38 cellular contexts compared by ENCODE assay signal in the genomic region with DNA sequence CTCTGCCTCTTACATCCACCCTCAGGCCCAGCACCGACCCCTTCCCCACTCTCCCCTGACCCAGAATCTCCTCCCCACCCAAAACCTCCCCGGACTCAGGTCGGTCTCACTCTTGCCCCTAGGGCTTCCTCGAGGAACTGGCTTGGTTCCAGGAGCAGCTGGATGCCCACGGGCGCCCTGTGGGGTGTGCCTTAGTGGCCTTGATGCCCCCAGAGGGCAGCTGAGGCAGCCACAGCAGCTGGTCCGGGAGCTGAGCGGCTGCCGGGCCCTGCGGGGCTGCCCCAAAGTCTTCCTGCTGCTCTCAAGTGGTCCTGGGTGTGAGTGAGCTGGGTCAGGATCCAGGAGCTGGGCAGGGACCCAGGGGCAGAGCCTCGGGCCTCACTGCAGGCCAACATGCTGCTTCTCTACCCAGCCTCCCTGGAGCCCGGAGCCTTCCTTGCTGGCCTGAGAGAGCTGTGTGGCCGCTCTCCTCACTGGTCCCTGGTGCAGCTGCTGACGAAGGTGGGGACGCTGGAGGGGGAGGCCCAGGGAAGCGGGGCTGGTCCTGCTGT. TPM values are rescaled to one million over a fixed set of nuclear protein-coding genes. Genes with fewer than 3 reads are reported as not detected.
A peak's percentile ranks its signal among the peaks of the same experiment; 100 is the strongest.
DNase-seq lines count a peak whose midpoint lies in the region; ATAC-seq and TF ChIP-seq lines count a peak whose summit lies in the region.
"Had no signal": no experiment of that assay in that cellular context is flagged by ENCODE, and none has a peak within 500 bp of the region (broad histone marks: within the 10 kb centered on the region; RNA-seq: fewer than 3 reads in every experiment).

No MANE protein-coding gene starts in this region.

- POLR2A ChIA-PET in RWPE1 (lab: Yijun Ruan, JAX; ENCODE audit: low non-redundant PET), result interaction anchor here (0.6 kb wide), 1 partner anchor 40 kb away, joined by 5 read pairs; no protein-coding TSS in a partner anchor

- ATAC-seq in right cardiac atrium (no peak), upper lobe of right lung (no peak)
- ATAC-seq: esophagus mucosa; natural killer cell treated with Interleukin-12 subunit alpha and Interleukin-12 subunit beta and Interleukin-15 and Interleukin-18, amount 100 ng/mL, for 72 hours had no signal

- H3K9me3 ChIP-seq in H9 (ENCODE audit: control insufficient read depth, low read depth, low read length), result no peaks in the 10 kb centered on the region
- no peaks in the 10 kb centered on the region for H3K9me3 ChIP-seq in right cardiac atrium (ENCODE audit: control insufficient read depth, low read length)
- peaks cover 3% of the 10 kb centered on the region for H3K9me3 ChIP-seq in trophoblast cell (ENCODE audit: insufficient read depth, low read depth, low read length)
- H3K9me3 ChIP-seq in upper lobe of right lung, result no peaks in the 10 kb centered on the region
- H3K9me3 ChIP-seq: adrenal gland, BE2C, MG63, stomach had no signal

- H3K9me3 Mint-ChIP-seq in H9, result no peaks in the 10 kb centered on the region
- H3K9me3 Mint-ChIP-seq: activated CD4-positive, alpha-beta memory T cell treated with anti-CD3 and anti-CD28 coated beads, Interleukin-2, amount 10 ng/mL, durations not matched to agents 7 days and 5 days; activated naive CD4-positive, alpha-beta T cell treated with anti-CD3 and anti-CD28 coated beads, Interleukin-2, amount 10 ng/mL, durations not matched to agents 7 days and 5 days; dendritic cell treated with granulocyte-macrophage colony-stimulating factor and Interleukin-4, amounts not matched to agents 40 ng/mL and 50 ng/mL, for 4 days; natural killer cell treated with Interleukin-12 subunit alpha and Interleukin-12 subunit beta and Interleukin-15 and Interleukin-18, amount 100 ng/mL, for 72 hours; T-helper 2 cell treated with Interferon-gamma antibody and Interleukin-4, amounts not matched to agents 5 μg/mL and 100 μg/mL, for 36 hours had no signal

- H2AK5ac ChIP-seq in H9 (ENCODE audit: insufficient read length, low read length) (no peak overlapping the region), trophoblast cell (ENCODE audit: low read length) (no peak overlapping the region)

- H3K9ac ChIP-seq in H9 (ENCODE audit: extremely low read depth, insufficient read length, low read length), result no peak overlapping the region
- no peak overlapping the region for H3K9ac ChIP-seq in trophoblast cell (ENCODE audit: low read length)

- H3K4me3 ChIP-seq in right cardiac atrium (ENCODE audit: low read length) (no peak overlapping the region), trophoblast cell (ENCODE audit: low read depth, low read length) (no peak overlapping the region), upper lobe of right lung (no peak overlapping the region)
- H3K4me3 ChIP-seq: adrenal gland, lung, MG63, PC-9, stomach had no signal

- no peak overlapping the region for H4K8ac ChIP-seq in H9 (replicated peaks; ENCODE audit: insufficient read length, low read depth, low read length)
- no peak overlapping the region for H4K8ac ChIP-seq in trophoblast cell (ENCODE audit: low read depth, low read length)

- no peak overlapping the region for H3K18ac ChIP-seq in H9 (ENCODE audit: insufficient read length, low read depth, low read length)
- no peak overlapping the region for H3K18ac ChIP-seq in trophoblast cell (ENCODE audit: low read length)

- H2BK12ac ChIP-seq in H9 (ENCODE audit: insufficient read length, low read depth, low read length), result no peak overlapping the region
- H2BK12ac ChIP-seq in trophoblast cell (ENCODE audit: low read length), result no peak overlapping the region

- H2AFZ ChIP-seq in H9 (ENCODE audit: low read length) (no peak overlapping the region), trophoblast cell (ENCODE audit: insufficient read depth, low read length, poor library complexity) (no peak overlapping the region)
- H2AFZ ChIP-seq: PC-9 had no signal

- no peak overlapping the region for H3K4me3 Mint-ChIP-seq in H9
- H3K4me3 Mint-ChIP-seq: activated CD4-positive, alpha-beta memory T cell treated with anti-CD3 and anti-CD28 coated beads, Interleukin-2, amount 10 ng/mL, durations not matched to agents 7 days and 5 days; activated naive CD4-positive, alpha-beta T cell treated with anti-CD3 and anti-CD28 coated beads, Interleukin-2, amount 10 ng/mL, durations not matched to agents 7 days and 5 days; dendritic cell treated with granulocyte-macrophage colony-stimulating factor and Interleukin-4, amounts not matched to agents 40 ng/mL and 50 ng/mL, for 4 days; natural killer cell treated with Interleukin-12 subunit alpha and Interleukin-12 subunit beta and Interleukin-15 and Interleukin-18, amount 100 ng/mL, for 72 hours; T-helper 2 cell treated with Interferon-gamma antibody and Interleukin-4, amounts not matched to agents 5 μg/mL and 100 μg/mL, for 36 hours had no signal

- no peak overlapping the region for H2BK15ac ChIP-seq in H9 (ENCODE audit: low read depth, low read length)

- peak overlapping the region; percentile 67; the same call in 1 of the 2 replicates for H3K27ac ChIP-seq in 22Rv1
- H3K27ac ChIP-seq in H9 (ENCODE audit: insufficient read length, low read depth, low read length), result no peak overlapping the region
- H3K27ac ChIP-seq in right cardiac atrium (ENCODE audit: low read length), result peak overlapping the region; percentile 46
- no peak overlapping the region for H3K27ac ChIP-seq in trophoblast cell (ENCODE audit: low read depth, low read length)
- H3K27ac ChIP-seq in upper lobe of right lung, result no peak overlapping the region
- no peak overlapping the region for H3K27ac ChIP-seq in RWPE1
- H3K27ac ChIP-seq: PC-9, stomach had no signal

- H3K27me3 ChIP-seq in H9 (ENCODE audit: insufficient read depth, low read length) (no peaks in the 10 kb centered on the region), right cardiac atrium (ENCODE audit: control insufficient read depth, insufficient read depth) (no peaks in the 10 kb centered on the region), trophoblast cell (ENCODE audit: insufficient read depth, low read length) (no peaks in the 10 kb centered on the region), upper lobe of right lung (no peaks in the 10 kb centered on the region)
- H3K27me3 ChIP-seq: adrenal gland, BE2C, MG63, stomach had no signal

- no peak overlapping the region for H4K5ac ChIP-seq in H9 (ENCODE audit: insufficient read length, low read depth, low read length)

- CTCF ChIA-PET in RWPE1 (lab: Yijun Ruan, JAX), result interaction anchor here (0.5 to 1.9 kb wide), 3 partner anchors 13 to 106 kb away, joined by 3 to 5 read pairs (median 3); no protein-coding TSS in a partner anchor

- peaks cover 4 to 8% of the 10 kb centered on the region in 2 experiments; a peak in 3 of 4 replicates for H3K4me1 Mint-ChIP-seq in H9
- H3K4me1 Mint-ChIP-seq: activated naive CD4-positive, alpha-beta T cell treated with anti-CD3 and anti-CD28 coated beads, Interleukin-2, amount 10 ng/mL, durations not matched to agents 7 days and 5 days had no signal

- H3K36me3 ChIP-seq in trophoblast cell (ENCODE audit: control insufficient read depth in 1 of 2, insufficient read depth in 2 of 2, low read length in 2 of 2) (peaks cover 24% of the 10 kb centered on the region in 2 experiments), upper lobe of right lung (peaks cover 21% of the 10 kb centered on the region)
- H3K36me3 ChIP-seq: MG63 had no signal

- intact Hi-C loops in right cardiac atrium (cut with DNase I) (no loop called here), upper lobe of right lung (cut with DNase I) (no loop called here)

- H4K91ac ChIP-seq in H9 (ENCODE audit: insufficient read length, low read depth, low read length) (no peak overlapping the region), trophoblast cell (ENCODE audit: low read depth, low read length) (no peak overlapping the region)

- no peak overlapping the region for H4K12ac ChIP-seq in trophoblast cell (ENCODE audit: low read depth, low read length)

- peaks cover 5 to 16% (median 12%) of the 10 kb centered on the region in 3 experiments; a peak in 5 of 7 replicates for H3K36me3 Mint-ChIP-seq in H9 (ENCODE audit: insufficient read depth in 1 of 3, low read depth in 3 of 3)
- H3K36me3 Mint-ChIP-seq: natural killer cell treated with Interleukin-12 subunit alpha and Interleukin-12 subunit beta and Interleukin-15 and Interleukin-18, amount 100 ng/mL, for 72 hours had no signal

- H3K79me1 ChIP-seq in H9 (ENCODE audit: insufficient read depth, low read depth, low read length, poor library complexity, severe bottlenecking) (no peaks in the 10 kb centered on the region), trophoblast cell (ENCODE audit: low read length) (no peaks in the 10 kb centered on the region)

- H3K79me2 ChIP-seq in H9 (ENCODE audit: insufficient read depth, low read length) (no peaks in the 10 kb centered on the region), trophoblast cell (ENCODE audit: control insufficient read depth, insufficient read depth, low read length, poor library complexity) (no peaks in the 10 kb centered on the region)

- no peaks in the 10 kb centered on the region for H3K23me2 ChIP-seq in H9 (ENCODE audit: insufficient read length, low read depth, low read length, poor library complexity, severe bottlenecking)

- H3K4me2 ChIP-seq in H9 (ENCODE audit: insufficient read depth, insufficient read length, low read length) (no peak overlapping the region), trophoblast cell (ENCODE audit: low read length) (no peak overlapping the region)
- H3K4me2 ChIP-seq: PC-9 had no signal

- DNase-seq in H9, result peak; percentile 26
- DNase-seq in right cardiac atrium, result no peak
- DNase-seq in trophoblast cell, result peak; percentile 9 to 12
- DNase-seq in activated gamma-delta T cell treated with Interleukin-2 at 50 U/mL for 16 hours, result no peak
- no peak for DNase-seq in upper lobe of right lung
- no peak for DNase-seq in RWPE1 (ENCODE audit: low spot score)
- DNase-seq in HuH-7.5 (ENCODE audit: low spot score), result no peak
- DNase-seq: activated CD4-positive, alpha-beta memory T cell treated with anti-CD3 and anti-CD28 coated beads, Interleukin-2, amount 10 ng/mL, durations not matched to agents 7 days and 5 days; activated CD4-positive, CD25-positive, alpha-beta regulatory T cell treated with anti-CD3 and anti-CD28 coated beads, Interleukin-2, amount 50 U/mL, for 72 hours; activated CD8-positive, alpha-beta memory T cell treated with anti-CD3 and anti-CD28 coated beads, Interleukin-2, amount 50 U/mL, for 48 hours; activated naive CD4-positive, alpha-beta T cell treated with anti-CD3 and anti-CD28 coated beads, Interleukin-2, amount 10 ng/mL, durations not matched to agents 7 days and 5 days; BE2C; COR-L47; head of caudate nucleus; KBM-7; MG63; NCI-H1105; NCI-H187 treated with DMSO at 0.1 percent for 48 hours; NK-92 treated with Interleukin-12 subunit alpha and Interleukin-12 subunit beta, amount 100 ng/mL, for 24 hours; SHP77 treated with DMSO at 0.1 percent for 48 hours; stimulated activated CD4-positive, alpha-beta T cell treated with anti-CD3 and anti-CD28 coated beads, Interleukin-12 subunit alpha, Interleukin-12 subunit beta, amount 100 ng/mL, for 4 hours; stimulated activated CD4-positive, alpha-beta T cell treated with anti-CD3 and anti-CD28 coated beads, Interleukin-2, amount 100 ng/mL, for 48 hours; stomach had no signal

- no peaks in the 10 kb centered on the region for H3K4me1 ChIP-seq in H9 (ENCODE audit: insufficient read depth, low read length)
- H3K4me1 ChIP-seq in right cardiac atrium (ENCODE audit: control insufficient read depth, insufficient read depth, low read length), result peaks cover 2% of the 10 kb centered on the region
- H3K4me1 ChIP-seq in trophoblast cell (ENCODE audit: control insufficient read depth in 1 of 2, insufficient read depth in 2 of 2, low read length in 2 of 2), result peaks cover under 1 to 2% of the 10 kb centered on the region in 2 experiments
- H3K4me1 ChIP-seq in upper lobe of right lung, result no peaks in the 10 kb centered on the region

- H3K14ac ChIP-seq in H9 (ENCODE audit: insufficient read depth, low read length) (no peak overlapping the region), trophoblast cell (ENCODE audit: low read length) (no peak overlapping the region)

- no peak overlapping the region for H3K27ac Mint-ChIP-seq in H9
- H3K27ac Mint-ChIP-seq: activated CD4-positive, alpha-beta memory T cell treated with anti-CD3 and anti-CD28 coated beads, Interleukin-2, amount 10 ng/mL, durations not matched to agents 7 days and 5 days; activated naive CD4-positive, alpha-beta T cell treated with anti-CD3 and anti-CD28 coated beads, Interleukin-2, amount 10 ng/mL, durations not matched to agents 7 days and 5 days; dendritic cell treated with granulocyte-macrophage colony-stimulating factor and Interleukin-4, amounts not matched to agents 40 ng/mL and 50 ng/mL, for 4 days; natural killer cell treated with Interleukin-12 subunit alpha and Interleukin-12 subunit beta and Interleukin-15 and Interleukin-18, amount 100 ng/mL, for 72 hours; T-helper 2 cell treated with Interferon-gamma antibody and Interleukin-4, amounts not matched to agents 5 μg/mL and 100 μg/mL, for 36 hours had no signal

- H3K23ac ChIP-seq in H9 (ENCODE audit: insufficient read length, low read depth, low read length), result no peak overlapping the region
- no peak overlapping the region for H3K23ac ChIP-seq in trophoblast cell (ENCODE audit: low read length)

- no peak overlapping the region for H2BK5ac ChIP-seq in H9 (ENCODE audit: insufficient read length, low read length)
- no peak overlapping the region for H2BK5ac ChIP-seq in trophoblast cell (ENCODE audit: low read depth, low read length, poor library complexity)

- no CpG with 5 or more reads among the region's 16 CpGs for WGBS in H9 (ENCODE audit: extremely low coverage, insufficient read length, low lambda C conversion rate)
- WGBS in right cardiac atrium, result 70% methylated on average over 16 of the region's 16 CpGs
- WGBS in trophoblast cell (ENCODE audit: extremely low coverage, insufficient coverage, insufficient read length), result no CpG with 5 or more reads among the region's 16 CpGs

- H3K56ac ChIP-seq in H9 (ENCODE audit: insufficient read length, low read depth, low read length), result no peak overlapping the region

- no peak overlapping the region for H3T11ph ChIP-seq in H9 (ENCODE audit: low read length)

- H3K4ac ChIP-seq in H9 (ENCODE audit: low read depth, low read length), result no peak overlapping the region
- no peak overlapping the region for H3K4ac ChIP-seq in trophoblast cell (ENCODE audit: low read depth, low read length)

- H2BK120ac ChIP-seq in H9 (ENCODE audit: low read depth, low read length, poor library complexity, severe bottlenecking), result no peak overlapping the region
- H2BK120ac ChIP-seq in trophoblast cell (ENCODE audit: insufficient read depth, low read length, poor library complexity), result no peak overlapping the region

- H4K20me1 ChIP-seq in H9 (ENCODE audit: control insufficient read depth, insufficient read depth, insufficient read length), result no peaks in the 10 kb centered on the region

- no peak for TF ChIP-seq CTCF in 22Rv1 (IDR thresholded peaks at IDR 0.05)
- TF ChIP-seq CTCF in H9 (conservative IDR thresholded peaks at IDR 0.05), result no peak
- TF ChIP-seq CTCF in upper lobe of right lung (IDR thresholded peaks at IDR 0.05), result no peak
- TF ChIP-seq CTCF in RWPE1 (conservative IDR thresholded peaks at IDR 0.05; ENCODE audit: low read depth), result no peak

- H2BK20ac ChIP-seq in H9 (ENCODE audit: low read depth, low read length, poor library complexity, severe bottlenecking), result no peak overlapping the region

- peaks cover 33% of the 10 kb centered on the region for H3K27me3 Mint-ChIP-seq in H9 (ENCODE audit: low read depth)
- H3K27me3 Mint-ChIP-seq: activated CD4-positive, alpha-beta memory T cell treated with anti-CD3 and anti-CD28 coated beads, Interleukin-2, amount 10 ng/mL, durations not matched to agents 7 days and 5 days; natural killer cell treated with Interleukin-12 subunit alpha and Interleukin-12 subunit beta and Interleukin-15 and Interleukin-18, amount 100 ng/mL, for 72 hours had no signal

RNA-seq across cellular contexts. Expression of gene ZNF213, which starts 9.6 kb away (rescaled TPM):
- total RNA-seq in H9 (2021), result 6.2 and 6.4 TPM in 2 replicates
- total RNA-seq in right cardiac atrium, result 1 to 10 TPM; 6.2 to 8.7 (median 7.6) TPM
- 7.2 TPM for polyA plus RNA-seq in right cardiac atrium
- 8.3 and 8.5 TPM in 2 replicates for polyA plus RNA-seq in trophoblast cell (2013)
- 9.1 TPM for total RNA-seq in upper lobe of right lung

RNA-seq across cellular contexts. Expression of gene ZNF205, which starts 32.0 kb away (rescaled TPM):
- total RNA-seq in H9 (2021) (16.8 and 18.8 TPM in 2 replicates), right cardiac atrium (10 to 100 TPM in 1 of 4 donors, 1 to 10 TPM in 3; 6.4 to 10.1 (median 9.2) TPM), upper lobe of right lung (11.7 TPM)
- 10.9 TPM for polyA plus RNA-seq in right cardiac atrium
- polyA plus RNA-seq in trophoblast cell (2013), result 8.4 and 8.7 TPM in 2 replicates
- total RNA-seq: activated CD4-positive, alpha-beta memory T cell treated with anti-CD3 and anti-CD28 coated beads, Interleukin-2, amount 10 ng/mL, durations not matched to agents 7 days and 5 days; natural killer cell treated with Interleukin-12 subunit alpha and Interleukin-12 subunit beta and Interleukin-15 and Interleukin-18, amount 100 ng/mL, for 72 hours had no signal

RNA-seq across cellular contexts. Expression of gene OR1F1, which starts 43.6 kb away (rescaled TPM):
- total RNA-seq in H9 (2021) (not detected in 2 replicates), right cardiac atrium (not detected), upper lobe of right lung (not detected)
- not detected for polyA plus RNA-seq in right cardiac atrium
- 0.06 TPM in 1 of 2 replicates, not detected in the other for polyA plus RNA-seq in trophoblast cell (2013)
- total RNA-seq: activated CD4-positive, alpha-beta memory T cell treated with anti-CD3 and anti-CD28 coated beads, Interleukin-2, amount 10 ng/mL, durations not matched to agents 7 days and 5 days; adrenal gland; esophagus mucosa; G401; HT-29; lung; mononuclear cell; natural killer cell treated with Interleukin-12 subunit alpha and Interleukin-12 subunit beta and Interleukin-15 and Interleukin-18, amount 100 ng/mL, for 72 hours; omental fat pad; renal cortical epithelial cell; stomach had no signal
- polyA plus RNA-seq: adrenal gland, lung, stomach had no signal

RNA-seq across cellular contexts. Expression of gene ZSCAN10, which starts 45.3 kb away (rescaled TPM):
- total RNA-seq in H9 (2021), result 207 and 212 TPM in 2 replicates
- total RNA-seq in right cardiac atrium, result not detected
- not detected for polyA plus RNA-seq in right cardiac atrium
- polyA plus RNA-seq in trophoblast cell (2013), result 0.33 and 0.34 TPM in 2 replicates
- not detected for total RNA-seq in upper lobe of right lung
- total RNA-seq: esophagus mucosa, fibroblast of villous mesenchyme, HT-29, PC-9, renal cortical epithelial cell, stomach had no signal
- polyA plus RNA-seq: keratinocyte, stomach had no signal

Comparison
In these comparisons a context has a peak if more than half of its experiments do, and no peak if none do; other contexts are left out.
1. H3K27ac ChIP-seq: peak in 22Rv1 (single experiment) and right cardiac atrium (single experiment); none in H9 (single experiment), trophoblast cell (single experiment), upper lobe of right lung (single experiment) and RWPE1 (single experiment).
2. DNase-seq: peak in H9 (single experiment) and trophoblast cell (2 of 2); none in right cardiac atrium (0 of 3), activated gamma-delta T cell treated with Interleukin-2 at 50 U/mL for 16 hours (single experiment), upper lobe of right lung (single experiment), RWPE1 (single experiment) and HuH-7.5 (single experiment).